16 cellular contexts compared by ENCODE assay signal in genomic region chr21:33549848-33550771, GRCh38. TPM values are rescaled to one million over a fixed set of nuclear protein-coding genes. Genes with fewer than 3 reads are reported as not detected.
DNase-seq lines count a peak whose midpoint lies in the region; ATAC-seq, FAIRE-seq and TF ChIP-seq lines count a peak whose summit lies in the region.
"Had no signal": no experiment of that assay in that cellular context is flagged by ENCODE, and none has a peak within 500 bp of the region (broad histone marks: within the 10 kb centered on the region; RNA-seq: fewer than 3 reads in every experiment).

No MANE protein-coding gene starts in this region.

- intact Hi-C loops in GM12878 (cut with micrococcal nuclease; ENCODE audit: unreplicated experiment): loop anchor here (10.0 kb wide), 2 partner anchors 145 to 315 kb away; partner anchors contain the start of gene IFNGR2
- intact Hi-C loops in mucosa of descending colon (cut with DNase I, micrococcal nuclease): no loop called here

- RAD21 ChIA-PET in GM12878 (lab: Charles Lee; ENCODE audit: unreplicated experiment): no interaction called here

- H3K4me2 ChIP-seq in GM12878 (ENCODE audit: control insufficient read depth, insufficient read depth): no peak overlapping the region
- H3K4me2 ChIP-seq: KMS-11 had no signal

- H3K9me3 ChIP-seq in GM12878 (replicated peaks; ENCODE audit: control insufficient read depth, insufficient read depth, low read length) (peaks cover 21% of the 10 kb centered on the region; the same call in 2 of the 3 replicates), mucosa of descending colon (no peaks in the 10 kb centered on the region)
- H3K9me3 ChIP-seq: BE2C, MG63 had no signal

- peaks cover 5% of the 10 kb centered on the region for H4K20me1 ChIP-seq in GM12878 (ENCODE audit: control insufficient read depth, insufficient read depth)

- FAIRE-seq in GM12878 (lab: Jason Lieb, UNC): no peak
- FAIRE-seq: RCC 7860 had no signal

- POLR2A ChIA-PET in GM12878 (lab: Charles Lee): no interaction called here

- no peak overlapping the region for H3K9ac ChIP-seq in GM12878 (ENCODE audit: control insufficient read depth, insufficient read depth, low read length)
- H3K9ac ChIP-seq: KMS-11 had no signal

- no peak for TF ChIP-seq POLR2A in GM12878 (IDR thresholded peaks at IDR 0.05; ENCODE audit: low read depth, low read length)

- CTCF ChIA-PET in GM12878 (lab: Yijun Ruan, JAX): no interaction called here

- H3K4me1 ChIP-seq in GM12878 (ENCODE audit: control insufficient read depth, insufficient read depth, low read length) (no peaks in the 10 kb centered on the region), mucosa of descending colon (ENCODE audit: low read depth) (peaks cover 7% of the 10 kb centered on the region)
- H3K4me1 ChIP-seq: BE2C had no signal

- peak overlapping the region; percentile 41 for H3K27ac Mint-ChIP-seq in stimulated activated naive CD8-positive, alpha-beta T cell treated with anti-CD3 and anti-CD28 coated beads, Interleukin-15, Interleukin-2, amounts not matched to agents 100 ng/mL and 50 ng/mL, for 24 hours

- 99% methylated on average over 19 of the region's 19 CpGs for WGBS in GM12878 (ENCODE audit: insufficient coverage, insufficient replicate concordance, low lambda C conversion rate, missing lambda C conversion rate)

- no peaks in the 10 kb centered on the region for H3K27me3 Mint-ChIP-seq in stimulated activated naive CD8-positive, alpha-beta T cell treated with anti-CD3 and anti-CD28 coated beads, Interleukin-15, Interleukin-2, amounts not matched to agents 100 ng/mL and 50 ng/mL, for 24 hours
- H3K27me3 Mint-ChIP-seq: CD8-positive, alpha-beta memory T cell had no signal

- peaks cover 91% of the 10 kb centered on the region for H3K79me2 ChIP-seq in GM12878 (ENCODE audit: control insufficient read depth, insufficient read depth, low read length)

- H3K4me3 Mint-ChIP-seq in stimulated activated naive CD8-positive, alpha-beta T cell treated with anti-CD3 and anti-CD28 coated beads, Interleukin-15, Interleukin-2, amounts not matched to agents 100 ng/mL and 50 ng/mL, for 24 hours: no peak overlapping the region
- H3K4me3 Mint-ChIP-seq: CD8-positive, alpha-beta memory T cell had no signal

- no peak for DNase-seq in stimulated activated naive CD8-positive, alpha-beta T cell treated with anti-CD3 and anti-CD28 coated beads, Interleukin-15, Interleukin-2, amounts not matched to agents 100 U/mL and 50 U/mL, for 24 hours
- DNase-seq in GM12878 (ENCODE audit: low read depth, low spot score): no peak
- DNase-seq in mucosa of descending colon: no peak
- DNase-seq in NCI-H2171 treated with DMSO at 0.1 percent for 48 hours (lab: John Stamatoyannopoulos, UW): no peak
- DNase-seq: BE2C; CD8-positive, alpha-beta memory T cell; GF-D8; MG63; NCI-H1105; NCI-H187; NCI-H774 had no signal

- H3K36me3 ChIP-seq in GM12878 (ENCODE audit: control insufficient read depth in 2 of 2, insufficient read depth in 2 of 2, low read length in 1 of 2): peaks cover 40 to 63% of the 10 kb centered on the region in 2 experiments
- H3K36me3 ChIP-seq in mucosa of descending colon (ENCODE audit: low read depth): peaks cover 29% of the 10 kb centered on the region

- no peak overlapping the region for H3K27ac ChIP-seq in GM12878 (ENCODE audit: control insufficient read depth, insufficient read depth)
- H3K27ac ChIP-seq: KMS-11 had no signal

- no peaks in the 10 kb centered on the region for H3K9me3 Mint-ChIP-seq in stimulated activated naive CD8-positive, alpha-beta T cell treated with anti-CD3 and anti-CD28 coated beads, Interleukin-15, Interleukin-2, amounts not matched to agents 100 ng/mL and 50 ng/mL, for 24 hours
- H3K9me3 Mint-ChIP-seq: CD8-positive, alpha-beta memory T cell had no signal

- no peak overlapping the region for H3K4me3 ChIP-seq in GM12878
- no peak overlapping the region for H3K4me3 ChIP-seq in mucosa of descending colon
- H3K4me3 ChIP-seq: MG63 had no signal

- SMC1A ChIA-PET in GM12878 (lab: Charles Lee; ENCODE audit: uncharacterized antibody, unreplicated experiment): no interaction called here

- no peaks in the 10 kb centered on the region for H3K27me3 ChIP-seq in GM12878 (replicated peaks in 1 of 2; ENCODE audit: control insufficient read depth in 2 of 2, insufficient read depth in 2 of 2, low read length in 1 of 2)
- H3K27me3 ChIP-seq: BE2C, MG63 had no signal

- TF ChIP-seq CTCF in GM12878 (IDR thresholded peaks at IDR 0.05 in 2 of 3, conservative IDR thresholded peaks at IDR 0.05 in 1 of 3; ENCODE audit: control insufficient read depth in 2 of 3, extremely low read depth in 1 of 3, insufficient read depth in 1 of 3, low read depth in 3 of 3, low read length in 3 of 3): no peak
- TF ChIP-seq CTCF in mucosa of descending colon (IDR thresholded peaks at IDR 0.05): no peak

- ATAC-seq in stimulated activated naive CD8-positive, alpha-beta T cell treated with anti-CD3 and anti-CD28 coated beads, Interleukin-15, Interleukin-2, amounts not matched to agents 100 U/mL and 50 U/mL, for 24 hours: no peak
- ATAC-seq in GM12878: no peak
- peak; percentile 10 for ATAC-seq in mucosa of descending colon
- ATAC-seq in HG03108 (IDR thresholded peaks at IDR 0.05; ENCODE audit: unreplicated experiment): no peak
- no peak for ATAC-seq in GM18868 (IDR thresholded peaks at IDR 0.05; ENCODE audit: unreplicated experiment)

- H3K36me3 Mint-ChIP-seq in stimulated activated naive CD8-positive, alpha-beta T cell treated with anti-CD3 and anti-CD28 coated beads, Interleukin-15, Interleukin-2, amounts not matched to agents 100 ng/mL and 50 ng/mL, for 24 hours (ENCODE audit: low read depth): peaks cover 84% of the 10 kb centered on the region

- no peak for TF ChIP-seq RAD21 in GM12878 (IDR thresholded peaks at IDR 0.05; ENCODE audit: insufficient read depth, low read depth, low read length)

- no peak overlapping the region for H2AFZ ChIP-seq in GM12878 (ENCODE audit: control insufficient read depth, low read depth, low read length)

- in situ Hi-C loops in GM12878 (cut with MboI): no loop called here

- peaks cover 57% of the 10 kb centered on the region for H3K4me1 Mint-ChIP-seq in stimulated activated naive CD8-positive, alpha-beta T cell treated with anti-CD3 and anti-CD28 coated beads, Interleukin-15, Interleukin-2, amounts not matched to agents 100 ng/mL and 50 ng/mL, for 24 hours (ENCODE audit: low read depth)

- BruUV-seq in GM12878 (replicated peaks; lab: Mats Ljungman, UMichigan): TSS peak; percentile 47

- TF ChIP-seq EP300 in GM12878 (IDR thresholded peaks at IDR 0.05; ENCODE audit: borderline replicate concordance in 1 of 2, control insufficient read depth in 1 of 2, low read depth in 2 of 2, low read length in 2 of 2): no peak

RNA-seq across cellular contexts. Expression of gene SON, which starts 7.3 kb away (rescaled TPM):
- 294 and 296 TPM in 2 replicates for total RNA-seq in GM12878 (2013; cell fraction: nucleolus; rRNA removed)
- total RNA-seq in GM12878 (2014; rRNA removed) (130 and 146 TPM in 2 replicates), GM12878 (2014; rRNA removed; fragmentation: Illumina TruSeq; extraction: Trizol) (122 and 133 TPM in 2 replicates), GM12878 (2021) (250 and 270 TPM in 2 replicates), mucosa of descending colon (100 to 1,000 TPM; 240 to 293 (median 254) TPM)
- polyA plus RNA-seq in GM12878 (2011; ENCODE audit: low read depth): 119 TPM
- polyA plus RNA-seq in GM12878 (2011; rRNA removed) (94.8 and 95.7 TPM in 2 replicates), GM12878 (2014; fragmentation: Illumina TruSeq; extraction: Trizol) (232 and 307 TPM in 2 replicates), GM12878 (2014; fragmentation: Nextera tagmentation; extraction: Ambion mirVana) (100 to 1,000 TPM; 418 to 788 TPM), GM12878 (2014; rRNA removed) (113 and 131 TPM in 2 replicates), GM12878 (2016; fragmentation: Nextera tagmentation; extraction: Ambion mirVana) (100 to 1,000 TPM; 462 to 491 TPM)
- 79.8 and 109 TPM in 2 replicates for polyA plus RNA-seq in GM12878 (2011; cell fraction: cytosol; rRNA removed)
- polyA plus RNA-seq in GM12878 (2011; cell fraction: nucleus; rRNA removed): 266 and 369 TPM in 2 replicates
- polyA plus RNA-seq in GM12878 (2012): 145 and 206 TPM in 2 replicates
- polyA minus RNA-seq in GM12878 (2011; rRNA and poly(A)+ RNA removed): 196 and 218 TPM in 2 replicates
- 76.0 and 102 TPM in 2 replicates for polyA minus RNA-seq in GM12878 (2011; cell fraction: cytosol; rRNA and poly(A)+ RNA removed)
- polyA minus RNA-seq in GM12878 (2011; cell fraction: nucleus; rRNA and poly(A)+ RNA removed): 107 and 132 TPM in 2 replicates

RNA-seq across cellular contexts. Expression of gene GART, which starts 8.2 kb away (rescaled TPM):
- total RNA-seq in GM12878 (2013; cell fraction: nucleolus; rRNA removed): 305 and 315 TPM in 2 replicates
- total RNA-seq in GM12878 (2014; rRNA removed) (96.6 and 104 TPM in 2 replicates), GM12878 (2014; rRNA removed; fragmentation: Illumina TruSeq; extraction: Trizol) (115 and 116 TPM in 2 replicates), GM12878 (2021) (142 and 145 TPM in 2 replicates), mucosa of descending colon (10 to 100 TPM; 45.5 to 57.2 (median 55.6) TPM)
- polyA plus RNA-seq in GM12878 (2011; ENCODE audit: low read depth): 39.3 TPM
- polyA plus RNA-seq in GM12878 (2011; rRNA removed) (44.7 and 52.5 TPM in 2 replicates), GM12878 (2014; fragmentation: Illumina TruSeq; extraction: Trizol) (150 and 157 TPM in 2 replicates), GM12878 (2014; fragmentation: Nextera tagmentation; extraction: Ambion mirVana) (10 to 100 TPM; 74.8 to 80.3 TPM), GM12878 (2014; rRNA removed) (64.0 and 68.3 TPM in 2 replicates), GM12878 (2016; fragmentation: Nextera tagmentation; extraction: Ambion mirVana) (100 to 1,000 TPM; 177 to 178 TPM)
- polyA plus RNA-seq in GM12878 (2011; cell fraction: cytosol; rRNA removed): 29.1 and 34.3 TPM in 2 replicates
- 54.0 and 74.7 TPM in 2 replicates for polyA plus RNA-seq in GM12878 (2011; cell fraction: nucleus; rRNA removed)
- polyA plus RNA-seq in GM12878 (2012): 39.5 and 49.2 TPM in 2 replicates
- polyA minus RNA-seq in GM12878 (2011; rRNA and poly(A)+ RNA removed): 35.4 and 42.8 TPM in 2 replicates
- polyA minus RNA-seq in GM12878 (2011; cell fraction: cytosol; rRNA and poly(A)+ RNA removed): 21.5 and 28.3 TPM in 2 replicates
- 31.3 and 44.2 TPM in 2 replicates for polyA minus RNA-seq in GM12878 (2011; cell fraction: nucleus; rRNA and poly(A)+ RNA removed)

RNA-seq across cellular contexts. Expression of gene DONSON, which starts 38.4 kb away (rescaled TPM):
- total RNA-seq in GM12878 (2013; cell fraction: nucleolus; rRNA removed): 25.2 and 30.0 TPM in 2 replicates
- total RNA-seq in GM12878 (2014; rRNA removed) (28.1 and 29.1 TPM in 2 replicates), GM12878 (2014; rRNA removed; fragmentation: Illumina TruSeq; extraction: Trizol) (36.3 and 39.1 TPM in 2 replicates), GM12878 (2021) (21.6 and 23.4 TPM in 2 replicates), mucosa of descending colon (10 to 100 TPM in 1 of 3 donors, 1 to 10 TPM in 2; 7.6 to 10.5 (median 9.6) TPM)
- polyA plus RNA-seq in GM12878 (2011; ENCODE audit: low read depth): 17.2 TPM
- polyA plus RNA-seq in GM12878 (2011; rRNA removed) (51.2 and 72.5 TPM in 2 replicates), GM12878 (2014; fragmentation: Illumina TruSeq; extraction: Trizol) (40.5 and 51.2 TPM in 2 replicates), GM12878 (2014; fragmentation: Nextera tagmentation; extraction: Ambion mirVana) (10 to 100 TPM; 13.6 to 25.8 TPM), GM12878 (2014; rRNA removed) (23.7 and 26.7 TPM in 2 replicates), GM12878 (2016; fragmentation: Nextera tagmentation; extraction: Ambion mirVana) (10 to 100 TPM; 47.3 to 49.3 TPM)
- 24.8 and 27.8 TPM in 2 replicates for polyA plus RNA-seq in GM12878 (2011; cell fraction: cytosol; rRNA removed)
- 37.1 and 44.0 TPM in 2 replicates for polyA plus RNA-seq in GM12878 (2011; cell fraction: nucleus; rRNA removed)
- 27.8 and 39.7 TPM in 2 replicates for polyA plus RNA-seq in GM12878 (2012)
- polyA minus RNA-seq in GM12878 (2011; rRNA and poly(A)+ RNA removed): 32.1 and 37.0 TPM in 2 replicates
- polyA minus RNA-seq in GM12878 (2011; cell fraction: cytosol; rRNA and poly(A)+ RNA removed): 11.6 and 16.0 TPM in 2 replicates
- polyA minus RNA-seq in GM12878 (2011; cell fraction: nucleus; rRNA and poly(A)+ RNA removed): 12.9 and 14.5 TPM in 2 replicates

RNA-seq across cellular contexts. Expression of gene DNAJC28, which starts 58.6 kb away (rescaled TPM):
- total RNA-seq in GM12878 (2013; cell fraction: nucleolus; rRNA removed): 1.4 and 1.6 TPM in 2 replicates
- total RNA-seq in GM12878 (2014; rRNA removed) (0.45 and 0.49 TPM in 2 replicates), GM12878 (2014; rRNA removed; fragmentation: Illumina TruSeq; extraction: Trizol) (0.63 and 0.74 TPM in 2 replicates), GM12878 (2021) (0.26 and 0.58 TPM in 2 replicates), mucosa of descending colon (1 to 10 TPM; 1.9 to 3.0 (median 2.9) TPM)
- 0.41 TPM for polyA plus RNA-seq in GM12878 (2011; ENCODE audit: low read depth)
- polyA plus RNA-seq in GM12878 (2011; rRNA removed) (0.34 and 0.88 TPM in 2 replicates), GM12878 (2014; fragmentation: Illumina TruSeq; extraction: Trizol) (0.32 and 0.54 TPM in 2 replicates), GM12878 (2014; fragmentation: Nextera tagmentation; extraction: Ambion mirVana) (under 1 TPM; 0.53 to 0.77 TPM), GM12878 (2014; rRNA removed) (0.46 and 0.59 TPM in 2 replicates), GM12878 (2016; fragmentation: Nextera tagmentation; extraction: Ambion mirVana) (under 1 TPM; 0.29 to 0.55 TPM)
- 0.06 and 0.12 TPM in 2 replicates for polyA plus RNA-seq in GM12878 (2011; cell fraction: cytosol; rRNA removed)
- 0.12 and 0.18 TPM in 2 replicates for polyA plus RNA-seq in GM12878 (2011; cell fraction: nucleus; rRNA removed)
- 0.58 and 0.63 TPM in 2 replicates for polyA plus RNA-seq in GM12878 (2012)
- polyA minus RNA-seq in GM12878 (2011; rRNA and poly(A)+ RNA removed): 0.21 and 0.29 TPM in 2 replicates
- polyA minus RNA-seq in GM12878 (2011; cell fraction: cytosol; rRNA and poly(A)+ RNA removed): not detected in 2 replicates
- polyA minus RNA-seq in GM12878 (2011; cell fraction: nucleus; rRNA and poly(A)+ RNA removed): 0.57 and 0.73 TPM in 2 replicates
